22 cellular contexts compared by ENCODE assay signal in the genomic region with DNA sequence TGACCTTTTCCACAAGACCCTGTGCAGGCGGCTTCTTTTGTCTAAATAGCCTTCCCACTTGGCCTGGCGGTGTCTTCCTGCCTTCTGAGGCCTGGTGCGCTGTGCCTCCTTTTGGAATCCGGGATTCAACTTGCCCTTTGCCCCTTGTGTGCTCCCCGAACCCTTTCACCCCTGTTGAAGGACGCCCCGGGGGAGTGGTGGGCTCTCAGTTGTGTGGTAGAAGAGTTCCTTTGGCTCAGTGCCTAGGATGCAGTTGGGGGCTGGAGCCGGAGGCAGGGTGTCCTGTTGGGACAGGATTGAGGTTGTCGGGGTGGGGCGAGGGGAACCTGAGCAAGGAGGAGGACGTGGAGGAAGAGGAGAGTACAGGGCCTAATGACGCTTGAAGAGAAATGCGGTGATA. TPM values are rescaled to one million over a fixed set of nuclear protein-coding genes. Genes with fewer than 3 reads are reported as not detected.
DNase-seq lines count a peak whose midpoint lies in the region; ATAC-seq and TF ChIP-seq lines count a peak whose summit lies in the region.
"Had no signal": no experiment of that assay in that cellular context is flagged by ENCODE, and none has a peak within 500 bp of the region (broad histone marks: within the 10 kb centered on the region; RNA-seq: fewer than 3 reads in every experiment).

No MANE protein-coding gene starts in this region.

- ATAC-seq in WTC11 (no peak), left lung (peak; percentile 9), GM21528 (IDR thresholded peaks at IDR 0.05; ENCODE audit: low FRiP score, unreplicated experiment) (no peak), GM19455 (IDR thresholded peaks at IDR 0.05; ENCODE audit: unreplicated experiment) (no peak)

- no peak for TF ChIP-seq POLR2A in sigmoid colon (IDR thresholded peaks at IDR 0.05)

- H3K27me3 Mint-ChIP-seq in WTC11 (ENCODE audit: low read depth), result no peaks in the 10 kb centered on the region
- H3K27me3 Mint-ChIP-seq: CD4-positive, alpha-beta T cell had no signal

- TF ChIP-seq CTCF in AG04450 (IDR thresholded peaks at IDR 0.05; ENCODE audit: low read depth, low read length), result no peak
- no peak for TF ChIP-seq CTCF in WTC11 (IDR thresholded peaks at IDR 0.05)
- TF ChIP-seq CTCF in left lung (IDR thresholded peaks at IDR 0.05), result no peak
- no peak for TF ChIP-seq CTCF in sigmoid colon (IDR thresholded peaks at IDR 0.05)

- H3K27ac ChIP-seq in AG04450 (ENCODE audit: low read depth, low read length) (peak overlapping the region; percentile 98), left lung (peak overlapping the region; percentile 45 to 47), sigmoid colon (peak overlapping the region in 3 of 4 donors; percentile 21 to 61 (median 36))
- H3K27ac ChIP-seq: HL-60, parathyroid adenoma, thyroid gland had no signal

- H3K36me3 Mint-ChIP-seq in WTC11, result peaks cover 44% of the 10 kb centered on the region

- H3K27ac Mint-ChIP-seq in WTC11, result peak overlapping the region; percentile 15; the same call in 1 of the 2 replicates
- H3K27ac Mint-ChIP-seq: CD4-positive, alpha-beta T cell had no signal

- H3K4me3 Mint-ChIP-seq in WTC11, result no peak overlapping the region
- H3K4me3 Mint-ChIP-seq: brain; CD4-positive, alpha-beta T cell had no signal

- H3K9me3 ChIP-seq in AG04450 (ENCODE audit: control insufficient read depth, insufficient read depth, low read length), result no peaks in the 10 kb centered on the region; the same call in 1 of the 2 replicates
- H3K9me3 ChIP-seq in left lung, result no peaks in the 10 kb centered on the region
- H3K9me3 ChIP-seq in sigmoid colon, result no peaks in the 10 kb centered on the region
- H3K9me3 ChIP-seq: thyroid gland had no signal

- H3K4me1 ChIP-seq in left lung (peaks cover 0 to 9% of the 10 kb centered on the region in 2 donors), sigmoid colon (peaks cover 0 to 9% (median 7%) of the 10 kb centered on the region in 4 donors)
- H3K4me1 ChIP-seq: parathyroid adenoma, thyroid gland had no signal

- POLR2A ChIA-PET in AG04450 (lab: Yijun Ruan, JAX), result interaction anchor here (0.8 to 1.4 kb wide), 5 partner anchors 10 to 52 kb away, joined by 3 to 6 read pairs (median 3); a partner anchor contains a TSS
- POLR2A ChIA-PET in WTC11 (lab: Charles Lee), result interaction anchor here (0.7 kb wide), 1 partner anchor 17 kb away, joined by 4 read pairs; no protein-coding TSS in a partner anchor

- intact Hi-C loops in left lung (cut with DNase I) (no loop called here), sigmoid colon (cut with DNase I) (no loop called here)

- H3K27me3 ChIP-seq in AG04450 (ENCODE audit: control insufficient read depth, insufficient read depth, low read length), result no peaks in the 10 kb centered on the region
- no peaks in the 10 kb centered on the region for H3K27me3 ChIP-seq in left lung
- no peaks in the 10 kb centered on the region for H3K27me3 ChIP-seq in sigmoid colon
- H3K27me3 ChIP-seq in H7 (ENCODE audit: control insufficient read depth, insufficient read depth, low read length), result no peaks in the 10 kb centered on the region
- H3K27me3 ChIP-seq: thyroid gland had no signal

- DNase-seq in AG04450 (ENCODE audit: low read depth, low spot score), result no peak
- DNase-seq in WTC11 (ENCODE audit: low spot score), result no peak
- no peak for DNase-seq in left lung
- no peak for DNase-seq in sigmoid colon
- no peak for DNase-seq in dedifferentiated amniotic fluid mesenchymal stem cell (ENCODE audit: extremely low spot score)
- no peak for DNase-seq in H7
- DNase-seq: ACHN; activated CD4-positive, alpha-beta T cell treated with anti-CD3 and anti-CD28 coated beads, Interleukin-2, amount 50 U/mL, for 4 hours; activated naive CD4-positive, alpha-beta T cell treated with anti-CD3 and anti-CD28 coated beads, Interleukin-2, amount 50 U/mL, for 16 hours; activated T-cell treated with anti-CD3 and anti-CD28 coated beads, Interleukin-2, amount 50 U/mL, for 1 hour; CD4-positive, alpha-beta T cell; dermis blood vessel endothelial cell; DMS53; erythroblast; NCI-H1694 treated with DMSO at 0.1 percent for 48 hours; small intestine; thyroid gland had no signal

- H3K4me3 ChIP-seq in AG04450 (ENCODE audit: low read depth, low read length) (no peak overlapping the region), left lung (no peak overlapping the region), sigmoid colon (no peak overlapping the region), H7 (ENCODE audit: insufficient read depth, low read depth, low read length) (no peak overlapping the region)
- H3K4me3 ChIP-seq: thyroid gland had no signal

- no peak for TF ChIP-seq EP300 in sigmoid colon (IDR thresholded peaks at IDR 0.05)

- no peaks in the 10 kb centered on the region for H3K9me3 Mint-ChIP-seq in WTC11
- H3K9me3 Mint-ChIP-seq: brain; CD4-positive, alpha-beta T cell had no signal

- 91 to 92% methylated on average over 13 of the region's 13 CpGs for WGBS in sigmoid colon, 2 donors

- H3K4me1 Mint-ChIP-seq in WTC11, result no peaks in the 10 kb centered on the region
- H3K4me1 Mint-ChIP-seq: brain had no signal

- CTCF ChIA-PET in AG04450 (lab: Charles Lee), result interaction anchor here (1.1 kb wide), 1 partner anchor 15 kb away, joined by 3 read pairs; no protein-coding TSS in a partner anchor
- CTCF ChIA-PET in WTC11 (lab: Charles Lee), result interaction anchor here (0.7 kb wide), 1 partner anchor 11 kb away, joined by 4 read pairs; no protein-coding TSS in a partner anchor

- peaks cover 0 to 100% of the 10 kb centered on the region in 2 donors for H3K36me3 ChIP-seq in left lung
- H3K36me3 ChIP-seq in sigmoid colon, result peaks cover 8 to 96% (median 48%) of the 10 kb centered on the region in 4 donors
- peaks cover 21% of the 10 kb centered on the region for H3K36me3 ChIP-seq in H7 (replicated peaks; ENCODE audit: control insufficient read depth, insufficient read depth, low read length)

TF ChIP-seq in WTC11, 78 proteins besides CTCF, POLR2A, EP300 and RAD21:
- no peak for TF ChIP-seq RORB (CRISPR knock-in tag; IDR thresholded peaks at IDR 0.05)
- TF ChIP-seq, protein P1, sequence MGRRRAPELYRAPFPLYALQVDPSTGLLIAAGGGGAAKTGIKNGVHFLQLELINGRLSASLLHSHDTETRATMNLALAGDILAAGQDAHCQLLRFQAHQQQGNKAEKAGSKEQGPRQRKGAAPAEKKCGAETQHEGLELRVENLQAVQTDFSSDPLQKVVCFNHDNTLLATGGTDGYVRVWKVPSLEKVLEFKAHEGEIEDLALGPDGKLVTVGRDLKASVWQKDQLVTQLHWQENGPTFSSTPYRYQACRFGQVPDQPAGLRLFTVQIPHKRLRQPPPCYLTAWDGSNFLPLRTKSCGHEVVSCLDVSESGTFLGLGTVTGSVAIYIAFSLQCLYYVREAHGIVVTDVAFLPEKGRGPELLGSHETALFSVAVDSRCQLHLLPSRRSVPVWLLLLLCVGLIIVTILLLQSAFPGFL (CRISPR knock-in tag; IDR thresholded peaks at IDR 0.05; ENCODE audit: borderline replicate concordance), result no peak
- TF ChIP-seq FOXJ3 (CRISPR knock-in tag; IDR thresholded peaks at IDR 0.05; ENCODE audit: borderline replicate concordance), result no peak

RNA-seq across cellular contexts. Expression of a gene that starts 34.5 kb away (rescaled TPM):
- polyA plus RNA-seq in AG04450 (2011; rRNA removed), result 126 and 160 TPM in 2 replicates
- polyA minus RNA-seq in AG04450 (2011; rRNA and poly(A)+ RNA removed), result 134 and 150 TPM in 2 replicates
- total RNA-seq in WTC11 (2021), result 134 to 171 TPM (median 147 TPM) in 3 replicates
- 100 to 1,000 TPM; 152 to 167 TPM for total RNA-seq in left lung
- 100 to 1,000 TPM; 216 to 399 (median 277) TPM for total RNA-seq in sigmoid colon
- 10 to 100 TPM; 25.0 to 81.2 (median 37.8) TPM for polyA plus RNA-seq in sigmoid colon
- total RNA-seq in H7 (2014; rRNA removed; shearing (Covaris generic)), result 123 and 131 TPM in 2 replicates

RNA-seq across cellular contexts. Expression of a gene that starts 51.7 kb away (rescaled TPM):
- polyA plus RNA-seq in AG04450 (2011; rRNA removed) (4.3 and 4.8 TPM in 2 replicates), sigmoid colon (10 to 100 TPM in 1 of 3 donors, 1 to 10 TPM in 2; 3.6 to 15.7 (median 5.1) TPM)
- 2.8 and 3.2 TPM in 2 replicates for polyA minus RNA-seq in AG04450 (2011; rRNA and poly(A)+ RNA removed)
- total RNA-seq in WTC11 (2021) (46.7 to 51.4 TPM (median 50.5 TPM) in 3 replicates), left lung (10 to 100 TPM in 1 of 2 donors, 1 to 10 TPM in 1; 9.2 to 10.7 TPM), sigmoid colon (1 to 10 TPM; 1.8 to 7.5 (median 2.0) TPM)
- total RNA-seq in H7 (2014; rRNA removed; shearing (Covaris generic)), result 69.5 and 75.1 TPM in 2 replicates

RNA-seq across cellular contexts. Expression of a gene that starts 52.1 kb away (rescaled TPM):
- polyA plus RNA-seq in AG04450 (2011; rRNA removed) (77.5 and 78.6 TPM in 2 replicates), sigmoid colon (10 to 100 TPM; 41.7 to 90.1 (median 61.7) TPM)
- polyA minus RNA-seq in AG04450 (2011; rRNA and poly(A)+ RNA removed), result 26.4 and 30.1 TPM in 2 replicates
- total RNA-seq in WTC11 (2021) (59.7 to 69.2 TPM (median 65.1 TPM) in 3 replicates), left lung (10 to 100 TPM; 42.8 to 57.4 TPM), sigmoid colon (100 to 1,000 TPM in 1 of 4 donors, 10 to 100 TPM in 3; 84.2 to 106 (median 89.4) TPM)
- total RNA-seq in H7 (2014; rRNA removed; shearing (Covaris generic)), result 52.8 and 60.9 TPM in 2 replicates

Comparison
In these comparisons a context has a peak if more than half of its experiments do, and no peak if none do; other contexts are left out.
1. H3K27ac ChIP-seq: peak in every context shown above with its lines; median percentile 98 in AG04450; 46 in left lung; 36 in sigmoid colon.